In genomic region chr10:26044123-26044749, GRCh38 we compare ENCODE assay signal across 21 cellular contexts.
A peak's percentile ranks its signal among the peaks of the same experiment; 100 is the strongest.
DNase-seq lines count a peak whose midpoint lies in the region; ATAC-seq and TF ChIP-seq lines count a peak whose summit lies in the region.
"Had no signal": no experiment of that assay in that cellular context is flagged by ENCODE, and none has a peak within 500 bp of the region (broad histone marks: within the 10 kb centered on the region; RNA-seq: fewer than 3 reads in every experiment).

No MANE protein-coding gene starts in this region.

- H3K36me3 ChIP-seq in RWPE2 (ENCODE audit: low read depth) (no peaks in the 10 kb centered on the region), left lung (no peaks in the 10 kb centered on the region), thyroid gland (no peaks in the 10 kb centered on the region)
- H3K36me3 ChIP-seq: gastrocnemius medialis, neutrophil, SJCRH30, tibial nerve had no signal

- H3K4me1 Mint-ChIP-seq in CD14-positive monocyte (no peaks in the 10 kb centered on the region), HFFc6 (ENCODE audit: low read depth) (no peaks in the 10 kb centered on the region)
- H3K4me1 Mint-ChIP-seq: activated CD8-positive, alpha-beta memory T cell treated with anti-CD3 and anti-CD28 coated beads, Interleukin-2, amount 10 ng/mL, durations not matched to agents 7 days and 5 days had no signal

- H3K27ac ChIP-seq in RWPE2 (ENCODE audit: poor library complexity, severe bottlenecking) = no peak overlapping the region
- H3K27ac ChIP-seq in left lung = no peak overlapping the region
- H3K27ac ChIP-seq in thyroid gland = peak overlapping the region in 2 of 3 donors; percentile 33
- H3K27ac ChIP-seq: C4-2B, gastrocnemius medialis, neutrophil, SJCRH30, tibial nerve had no signal

- no peak for TF ChIP-seq CTCF in RWPE2 (IDR thresholded peaks at IDR 0.05; ENCODE audit: poor library complexity, severe bottlenecking)
- no peak for TF ChIP-seq CTCF in left lung (IDR thresholded peaks at IDR 0.05)
- TF ChIP-seq CTCF in thyroid gland (IDR thresholded peaks at IDR 0.05) = no peak
- TF ChIP-seq CTCF in CD14-positive monocyte (IDR thresholded peaks at IDR 0.05) = no peak
- no peak for TF ChIP-seq CTCF in HFFc6 (IDR thresholded peaks at IDR 0.05)

- H3K27ac Mint-ChIP-seq in CD14-positive monocyte (no peak overlapping the region), HFFc6 (no peak overlapping the region)
- H3K27ac Mint-ChIP-seq: activated CD8-positive, alpha-beta memory T cell treated with anti-CD3 and anti-CD28 coated beads, Interleukin-2, amount 10 ng/mL, durations not matched to agents 7 days and 5 days; T-helper 2 cell treated with Interferon-gamma antibody and Interleukin-4, amounts not matched to agents 5 μg/mL and 100 μg/mL, for 36 hours had no signal

- H3K4me3 ChIP-seq in RWPE2 (ENCODE audit: severe bottlenecking) (no peak overlapping the region), left lung (no peak overlapping the region), thyroid gland (replicated peaks in 1 of 3) (no peak overlapping the region)
- H3K4me3 ChIP-seq: gastrocnemius medialis, SJCRH30, tibial nerve had no signal

- DNase-seq in NCI-H2171 treated with DMSO at 0.1 percent for 48 hours (lab: John Stamatoyannopoulos, UW) (peak; percentile 26), NCI-H2171 (lab: John Stamatoyannopoulos, UW) (no peak), RWPE2 (ENCODE audit: low spot score) (no peak), left lung (peak in 1 of 2 donors; percentile 54), thyroid gland (peak; percentile 85 to 90), CD14-positive monocyte (ENCODE audit: low spot score) (no peak), HFFc6 (no peak), islet precursor cell (no peak)
- DNase-seq: activated CD4-positive, alpha-beta T cell treated with anti-CD3 and anti-CD28 coated beads for 1 hour; activated CD8-positive, alpha-beta memory T cell treated with anti-CD3 and anti-CD28 coated beads, Interleukin-2, amount 10 ng/mL, durations not matched to agents 7 days and 5 days; activated effector memory CD4-positive, alpha-beta T cell treated with Interleukin-2 at 50 U/mL for 16 hours; gastrocnemius medialis; midbrain; NCI-H1092; NCI-H446 treated with DMSO at 0.1 percent for 48 hours; stimulated activated CD4-positive, alpha-beta T cell treated with anti-CD3 and anti-CD28 coated beads, Interleukin-4, amount 100 ng/mL, for 4 hours had no signal

- H3K9me3 Mint-ChIP-seq in CD14-positive monocyte = peaks cover 0 to 8% (median 3%) of the 10 kb centered on the region in 7 donors
- peaks cover 37% of the 10 kb centered on the region for H3K9me3 Mint-ChIP-seq in HFFc6
- H3K9me3 Mint-ChIP-seq: T-helper 2 cell treated with Interferon-gamma antibody and Interleukin-4, amounts not matched to agents 5 μg/mL and 100 μg/mL, for 36 hours had no signal

- H3K36me3 Mint-ChIP-seq in CD14-positive monocyte (no peaks in the 10 kb centered on the region), HFFc6 (ENCODE audit: low read depth) (no peaks in the 10 kb centered on the region)
- H3K36me3 Mint-ChIP-seq: activated CD8-positive, alpha-beta memory T cell treated with anti-CD3 and anti-CD28 coated beads, Interleukin-2, amount 10 ng/mL, durations not matched to agents 7 days and 5 days had no signal

- H3K4me3 Mint-ChIP-seq in CD14-positive monocyte (no peak overlapping the region), HFFc6 (no peak overlapping the region)
- H3K4me3 Mint-ChIP-seq: activated CD8-positive, alpha-beta memory T cell treated with anti-CD3 and anti-CD28 coated beads, Interleukin-2, amount 10 ng/mL, durations not matched to agents 7 days and 5 days; T-helper 2 cell treated with Interferon-gamma antibody and Interleukin-4, amounts not matched to agents 5 μg/mL and 100 μg/mL, for 36 hours had no signal

- H3K27me3 ChIP-seq in RWPE2 (ENCODE audit: insufficient read depth, poor library complexity, severe bottlenecking) = no peaks in the 10 kb centered on the region
- H3K27me3 ChIP-seq in left lung = no peaks in the 10 kb centered on the region
- no peaks in the 10 kb centered on the region for H3K27me3 ChIP-seq in thyroid gland
- H3K27me3 ChIP-seq: gastrocnemius medialis, neutrophil, SJCRH30, tibial nerve had no signal

- no peak for TF ChIP-seq POLR2A in thyroid gland (IDR thresholded peaks at IDR 0.05)

- WGBS in thyroid gland, 2 donors = 18 to 48% methylated on average over 3 of the region's 3 CpGs

- H3K9me3 ChIP-seq in RWPE2 (ENCODE audit: severe bottlenecking) = no peaks in the 10 kb centered on the region
- no peaks in the 10 kb centered on the region for H3K9me3 ChIP-seq in left lung
- no peaks in the 10 kb centered on the region for H3K9me3 ChIP-seq in thyroid gland
- H3K9me3 ChIP-seq: gastrocnemius medialis, neutrophil, SJCRH30, tibial nerve had no signal

- H3K4me1 ChIP-seq in RWPE2 (ENCODE audit: insufficient read depth, poor library complexity, severe bottlenecking) (no peaks in the 10 kb centered on the region), left lung (no peaks in the 10 kb centered on the region), thyroid gland (peaks cover 0 to 18% of the 10 kb centered on the region in 2 donors)
- H3K4me1 ChIP-seq: gastrocnemius medialis, SJCRH30 had no signal

- H3K27me3 Mint-ChIP-seq in CD14-positive monocyte (ENCODE audit: low read depth in 3 of 3) (peaks cover 1 to 2% (median 2%) of the 10 kb centered on the region in 3 donors), HFFc6 (ENCODE audit: insufficient read depth) (no peaks in the 10 kb centered on the region; the same call in none of the 2 replicates)
- H3K27me3 Mint-ChIP-seq: activated CD8-positive, alpha-beta memory T cell treated with anti-CD3 and anti-CD28 coated beads, Interleukin-2, amount 10 ng/mL, durations not matched to agents 7 days and 5 days had no signal

- intact Hi-C loops in left lung (cut with DNase I) = no loop called here
- intact Hi-C loops in thyroid gland (cut with DNase I) = no loop called here
- intact Hi-C loops in CD14-positive monocyte (cut with micrococcal nuclease) = no loop called here

- ATAC-seq in RWPE2 (ENCODE audit: low read depth) (peak; percentile 25; the same call in 1 of the 3 replicates), left lung (peak; percentile 97)
- ATAC-seq: activated CD8-positive, alpha-beta memory T cell treated with anti-CD3 and anti-CD28 coated beads, Interleukin-2, amount 10 ng/mL, durations not matched to agents 7 days and 5 days; gastrocnemius medialis had no signal

Comparison
In these comparisons a context has a peak if more than half of its experiments do, and no peak if none do; other contexts are left out.
1. DNase-seq: peak in NCI-H2171 treated with DMSO at 0.1 percent for 48 hours (single experiment) and thyroid gland (2 of 2); none in NCI-H2171 (single experiment), RWPE2 (single experiment), CD14-positive monocyte (single experiment), HFFc6 (single experiment) and islet precursor cell (single experiment).
2. H3K27ac ChIP-seq: peak in thyroid gland (2 of 3); none in RWPE2 (single experiment) and left lung (0 of 2).